Comparison of ENCODE assay signal across 14 cellular contexts in the genomic region with DNA sequence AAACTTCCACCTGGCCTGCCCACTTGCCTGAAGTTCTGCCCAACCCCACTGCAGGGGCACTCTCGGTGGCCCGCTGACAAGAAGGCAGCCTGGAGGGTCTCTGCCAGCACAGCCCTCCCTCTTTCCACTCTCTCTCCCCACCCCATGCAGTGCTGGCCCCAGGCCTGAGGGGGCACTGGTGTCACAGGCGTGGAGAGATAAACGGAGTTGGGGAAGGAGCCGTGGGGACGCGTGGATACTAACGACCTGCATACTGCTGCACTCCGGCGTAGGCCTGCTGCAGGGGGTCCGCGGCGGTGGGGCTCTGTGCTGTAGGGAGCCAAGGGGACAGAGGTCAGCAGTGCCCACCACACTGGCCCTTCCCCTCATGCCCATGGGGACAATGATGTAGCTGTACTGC.
DNase-seq lines count a peak whose midpoint lies in the region; ATAC-seq, FAIRE-seq and TF ChIP-seq lines count a peak whose summit lies in the region.
"Had no signal": no experiment of that assay in that cellular context is flagged by ENCODE, and none has a peak within 500 bp of the region (broad histone marks: within the 10 kb centered on the region; RNA-seq: fewer than 3 reads in every experiment).

No MANE protein-coding gene starts in this region.

- peaks cover 7% of the 10 kb centered on the region for H3K4me1 Mint-ChIP-seq in glutamatergic neuron (ENCODE audit: low read depth, unreplicated experiment)
- no peaks in the 10 kb centered on the region for H3K4me1 Mint-ChIP-seq in activated CD4-positive, alpha-beta memory T cell treated with anti-CD3 and anti-CD28 coated beads for 36 hours (ENCODE audit: low read depth)
- H3K4me1 Mint-ChIP-seq: activated CD4-positive, alpha-beta T cell treated with anti-CD3 and anti-CD28 coated beads for 36 hours had no signal

- intact Hi-C loops in esophagus squamous epithelium (cut with DNase I), result no loop called here
- intact Hi-C loops in activated CD4-positive, alpha-beta memory T cell treated with anti-CD3 and anti-CD28 coated beads for 36 hours (cut with micrococcal nuclease), result no loop called here

- H3K4me2 ChIP-seq in A549, result no peak overlapping the region

- CTCF ChIA-PET in A549 (lab: Yijun Ruan, JAX), result interaction anchor here (1.2 kb wide), 1 partner anchor 9 kb away, joined by 3 read pairs; no protein-coding TSS in a partner anchor
- CTCF ChIA-PET in activated CD4-positive, alpha-beta memory T cell treated with anti-CD3 and anti-CD28 coated beads for 36 hours (lab: Charles Lee), result no interaction called here

- no peaks in the 10 kb centered on the region for H3K4me1 ChIP-seq in A549
- H3K4me1 ChIP-seq in esophagus squamous epithelium, result no peaks in the 10 kb centered on the region
- H3K4me1 ChIP-seq: body of pancreas, vagina had no signal

- POLR2A ChIA-PET in A549 (lab: Yijun Ruan, JAX), result no interaction called here
- POLR2A ChIA-PET in activated CD4-positive, alpha-beta memory T cell treated with anti-CD3 and anti-CD28 coated beads for 36 hours (lab: Charles Lee), result no interaction called here

- peak; percentile 61 to 89; a peak in 3 of 6 replicates for ATAC-seq in A549
- ATAC-seq in GM19351 (IDR thresholded peaks at IDR 0.05; ENCODE audit: unreplicated experiment), result peak; percentile 71
- ATAC-seq in GM19324 (IDR thresholded peaks at IDR 0.05; ENCODE audit: low FRiP score, unreplicated experiment), result no peak
- ATAC-seq: activated CD4-positive, alpha-beta T cell treated with anti-CD3 and anti-CD28 coated beads for 36 hours; body of pancreas had no signal

- TF ChIP-seq POLR2A in A549 (IDR thresholded peaks at IDR 0.05; ENCODE audit: low read length) (no peak), esophagus squamous epithelium (IDR thresholded peaks at IDR 0.05) (no peak)

- DNase-seq in A549 (ENCODE audit: low read depth in 1 of 2, low spot score in 1 of 2), result no peak
- peak; percentile 5 for DNase-seq in OCI-M1 (lab: John Stamatoyannopoulos, UW)
- DNase-seq in glutamatergic neuron, result peak; percentile 71
- DNase-seq in esophagus squamous epithelium (lab: John Stamatoyannopoulos, UW), result no peak
- DNase-seq in HT-29 (ENCODE audit: low spot score), result no peak
- DNase-seq in activated CD4-positive, alpha-beta memory T cell treated with anti-CD3 and anti-CD28 coated beads for 36 hours, result no peak
- DNase-seq: activated CD4-positive, alpha-beta T cell treated with anti-CD3 and anti-CD28 coated beads for 36 hours; AML-193; body of pancreas; NCI-H1092 treated with DMSO at 0.1 percent for 48 hours had no signal

- TF ChIP-seq EP300 in A549 (IDR thresholded peaks at IDR 0.05), result no peak

- H3K36me3 ChIP-seq in esophagus squamous epithelium, result no peaks in the 10 kb centered on the region
- H3K36me3 ChIP-seq: vagina had no signal

- peaks cover 7% of the 10 kb centered on the region for H3K36me3 Mint-ChIP-seq in glutamatergic neuron (ENCODE audit: unreplicated experiment)
- H3K36me3 Mint-ChIP-seq in activated CD4-positive, alpha-beta memory T cell treated with anti-CD3 and anti-CD28 coated beads for 36 hours, result no peaks in the 10 kb centered on the region
- H3K36me3 Mint-ChIP-seq: memory B cell had no signal

- WGBS in A549 (ENCODE audit: missing lambda C conversion rate), result 7% methylated on average over 2 of the region's 13 CpGs
- WGBS in esophagus squamous epithelium, 2 donors, result no CpG with 5 or more reads among the region's 13 CpGs

- FAIRE-seq in A549 (lab: Jason Lieb, UNC), result no peak

- H3K27ac Mint-ChIP-seq in glutamatergic neuron (ENCODE audit: unreplicated experiment), result no peak overlapping the region
- H3K27ac Mint-ChIP-seq in activated CD4-positive, alpha-beta memory T cell treated with anti-CD3 and anti-CD28 coated beads for 36 hours, result no peak overlapping the region
- H3K27ac Mint-ChIP-seq: activated CD4-positive, alpha-beta T cell treated with anti-CD3 and anti-CD28 coated beads for 36 hours; memory B cell had no signal

- no peak overlapping the region for H3K27ac ChIP-seq in A549
- no peak overlapping the region for H3K27ac ChIP-seq in esophagus squamous epithelium
- H3K27ac ChIP-seq: body of pancreas, vagina had no signal

- H3K27me3 ChIP-seq in esophagus squamous epithelium, result peaks cover 0 to 46% (median 0%) of the 10 kb centered on the region in 4 donors
- H3K27me3 ChIP-seq: body of pancreas, vagina had no signal

- H3K9me3 ChIP-seq in A549 (no peaks in the 10 kb centered on the region), esophagus squamous epithelium (no peaks in the 10 kb centered on the region)
- H3K9me3 ChIP-seq: body of pancreas, vagina had no signal

- no peak overlapping the region for H3K4me3 Mint-ChIP-seq in glutamatergic neuron (ENCODE audit: unreplicated experiment)
- no peak overlapping the region for H3K4me3 Mint-ChIP-seq in activated CD4-positive, alpha-beta memory T cell treated with anti-CD3 and anti-CD28 coated beads for 36 hours
- H3K4me3 Mint-ChIP-seq: activated CD4-positive, alpha-beta T cell treated with anti-CD3 and anti-CD28 coated beads for 36 hours; memory B cell had no signal

- peak in 1 of 2 experiments; percentile 25; a peak in 2 of 5 replicates for TF ChIP-seq RAD21 in A549 (conservative IDR thresholded peaks at IDR 0.05 in 1 of 2, IDR thresholded peaks at IDR 0.05 in 1 of 2)

- peaks cover 17% of the 10 kb centered on the region for H3K27me3 Mint-ChIP-seq in glutamatergic neuron (ENCODE audit: unreplicated experiment)
- H3K27me3 Mint-ChIP-seq in activated CD4-positive, alpha-beta memory T cell treated with anti-CD3 and anti-CD28 coated beads for 36 hours, result peaks cover 5% of the 10 kb centered on the region

- H3K4me3 ChIP-seq in A549 (no peak overlapping the region), esophagus squamous epithelium (no peak overlapping the region)
- H3K4me3 ChIP-seq: body of pancreas, vagina had no signal

- TF ChIP-seq CTCF in A549 (IDR thresholded peaks at IDR 0.05), result 0 out of 3 replicates have a peak, but pooled peaks have one; percentile 10
- TF ChIP-seq CTCF in glutamatergic neuron (IDR thresholded peaks at IDR 0.05; ENCODE audit: partially characterized antibody, unreplicated experiment), result peak; percentile 56
- no peak for TF ChIP-seq CTCF in esophagus squamous epithelium (IDR thresholded peaks at IDR 0.05)

- peaks cover 7% of the 10 kb centered on the region for H3K9me3 Mint-ChIP-seq in glutamatergic neuron (ENCODE audit: unreplicated experiment)
- peaks cover 3% of the 10 kb centered on the region for H3K9me3 Mint-ChIP-seq in activated CD4-positive, alpha-beta memory T cell treated with anti-CD3 and anti-CD28 coated beads for 36 hours

TF ChIP-seq in A549, 52 proteins besides CTCF, POLR2A, EP300 and RAD21:
- TF ChIP-seq ZSCAN20 (CRISPR knock-in tag; IDR thresholded peaks at IDR 0.05) (no peak), HOXB5 (CRISPR knock-in tag; IDR thresholded peaks at IDR 0.05) (no peak), ZNF302 (CRISPR knock-in tag; IDR thresholded peaks at IDR 0.05) (no peak), EHMT2 (IDR thresholded peaks at IDR 0.05; ENCODE audit: low read depth) (no peak), SMC3 (IDR thresholded peaks at IDR 0.05) (no peak), EHF (CRISPR knock-in tag; IDR thresholded peaks at IDR 0.05) (no peak), ZFP36 (IDR thresholded peaks at IDR 0.05; ENCODE audit: borderline replicate concordance, partially characterized antibody) (no peak), CHD2 (IDR thresholded peaks at IDR 0.05; ENCODE audit: low read length, partially characterized antibody) (no peak), CEBPB (IDR thresholded peaks at IDR 0.05) (no peak)
- TF ChIP-seq, protein P1, sequence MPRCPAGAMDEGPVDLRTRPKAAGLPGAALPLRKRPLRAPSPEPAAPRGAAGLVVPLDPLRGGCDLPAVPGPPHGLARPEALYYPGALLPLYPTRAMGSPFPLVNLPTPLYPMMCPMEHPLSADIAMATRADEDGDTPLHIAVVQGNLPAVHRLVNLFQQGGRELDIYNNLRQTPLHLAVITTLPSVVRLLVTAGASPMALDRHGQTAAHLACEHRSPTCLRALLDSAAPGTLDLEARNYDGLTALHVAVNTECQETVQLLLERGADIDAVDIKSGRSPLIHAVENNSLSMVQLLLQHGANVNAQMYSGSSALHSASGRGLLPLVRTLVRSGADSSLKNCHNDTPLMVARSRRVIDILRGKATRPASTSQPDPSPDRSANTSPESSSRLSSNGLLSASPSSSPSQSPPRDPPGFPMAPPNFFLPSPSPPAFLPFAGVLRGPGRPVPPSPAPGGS (IDR thresholded peaks at IDR 0.05), result no peak
- TF ChIP-seq, protein P2, sequence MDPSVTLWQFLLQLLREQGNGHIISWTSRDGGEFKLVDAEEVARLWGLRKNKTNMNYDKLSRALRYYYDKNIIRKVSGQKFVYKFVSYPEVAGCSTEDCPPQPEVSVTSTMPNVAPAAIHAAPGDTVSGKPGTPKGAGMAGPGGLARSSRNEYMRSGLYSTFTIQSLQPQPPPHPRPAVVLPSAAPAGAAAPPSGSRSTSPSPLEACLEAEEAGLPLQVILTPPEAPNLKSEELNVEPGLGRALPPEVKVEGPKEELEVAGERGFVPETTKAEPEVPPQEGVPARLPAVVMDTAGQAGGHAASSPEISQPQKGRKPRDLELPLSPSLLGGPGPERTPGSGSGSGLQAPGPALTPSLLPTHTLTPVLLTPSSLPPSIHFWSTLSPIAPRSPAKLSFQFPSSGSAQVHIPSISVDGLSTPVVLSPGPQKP (IDR thresholded peaks at IDR 0.05; ENCODE audit: low read depth, low read length), result no peak
- TF ChIP-seq, protein P3, sequence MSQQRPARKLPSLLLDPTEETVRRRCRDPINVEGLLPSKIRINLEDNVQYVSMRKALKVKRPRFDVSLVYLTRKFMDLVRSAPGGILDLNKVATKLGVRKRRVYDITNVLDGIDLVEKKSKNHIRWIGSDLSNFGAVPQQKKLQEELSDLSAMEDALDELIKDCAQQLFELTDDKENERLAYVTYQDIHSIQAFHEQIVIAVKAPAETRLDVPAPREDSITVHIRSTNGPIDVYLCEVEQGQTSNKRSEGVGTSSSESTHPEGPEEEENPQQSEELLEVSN (IDR thresholded peaks at IDR 0.05; ENCODE audit: borderline replicate concordance, low read depth), result no peak

Comparison
In these comparisons a context has a peak if more than half of its experiments do, and no peak if none do; other contexts are left out.
1. DNase-seq: peak in OCI-M1 (single experiment) and glutamatergic neuron (single experiment); none in A549 (0 of 2), esophagus squamous epithelium (single experiment), HT-29 (single experiment) and activated CD4-positive, alpha-beta memory T cell treated with anti-CD3 and anti-CD28 coated beads for 36 hours (single experiment).
2. CTCF ChIP-seq: peak in A549 (single experiment) and glutamatergic neuron (single experiment); none in esophagus squamous epithelium (0 of 6).